ENCODE assay signal across 9 cellular contexts in genomic region chr2:235551965-235552364, GRCh38. TPM values are rescaled to one million over a fixed set of nuclear protein-coding genes. Genes with fewer than 3 reads are reported as not detected.
A peak's percentile ranks its signal among the peaks of the same experiment; 100 is the strongest.
DNase-seq lines count a peak whose midpoint lies in the region; ATAC-seq and TF ChIP-seq lines count a peak whose summit lies in the region.
"Had no signal": no experiment of that assay in that cellular context is flagged by ENCODE, and none has a peak within 500 bp of the region (broad histone marks: within the 10 kb centered on the region; RNA-seq: fewer than 3 reads in every experiment).

No MANE protein-coding gene starts in this region.

- H3K27me3 ChIP-seq in H9 (ENCODE audit: insufficient read depth, low read length) (no peaks in the 10 kb centered on the region), neural progenitor cell (no peaks in the 10 kb centered on the region)

- H4K20me1 ChIP-seq in H9 (ENCODE audit: control insufficient read depth, insufficient read depth, insufficient read length) (peaks cover 2% of the 10 kb centered on the region), neural progenitor cell (ENCODE audit: low read depth) (peaks cover 98% of the 10 kb centered on the region)

- no peaks in the 10 kb centered on the region for H3K23me2 ChIP-seq in H9 (ENCODE audit: insufficient read length, low read depth, low read length, poor library complexity, severe bottlenecking)

- no peak overlapping the region for H2BK12ac ChIP-seq in H9 (ENCODE audit: insufficient read length, low read depth, low read length)

- H2BK20ac ChIP-seq in H9 (ENCODE audit: low read depth, low read length, poor library complexity, severe bottlenecking) = no peak overlapping the region

- H4K5ac ChIP-seq in H9 (ENCODE audit: insufficient read length, low read depth, low read length) = no peak overlapping the region

- H3K79me2 ChIP-seq in H9 (ENCODE audit: insufficient read depth, low read length) = peaks cover 20% of the 10 kb centered on the region; the same call in 1 of the 2 replicates
- H3K79me2 ChIP-seq in neural progenitor cell (ENCODE audit: low read depth) = peaks cover 92% of the 10 kb centered on the region

- no peak overlapping the region for H3K56ac ChIP-seq in H9 (ENCODE audit: insufficient read length, low read depth, low read length)

- no peak overlapping the region for H3K4me2 ChIP-seq in H9 (ENCODE audit: insufficient read depth, insufficient read length, low read length)
- peak overlapping the region; percentile 16 for H3K4me2 ChIP-seq in neural progenitor cell

- no peak overlapping the region for H3K4ac ChIP-seq in H9 (ENCODE audit: low read depth, low read length)

- DNase-seq in AG08396 (ENCODE audit: low spot score) = peak; percentile 51
- DNase-seq in H9 = peak; percentile 82
- DNase-seq in RKO (ENCODE audit: low spot score) = peak; percentile 62
- DNase-seq in fibroblast of gingiva (ENCODE audit: low read depth) = peak; percentile 42
- DNase-seq in neural progenitor cell (ENCODE audit: low spot score) = peak; percentile 77
- DNase-seq in stimulated activated naive CD4-positive, alpha-beta T cell (lab: John Stamatoyannopoulos, UW) = no peak
- no peak for DNase-seq in amniotic stem cell (lab: John Stamatoyannopoulos, UW)

- H3K27ac ChIP-seq in H9 (ENCODE audit: insufficient read length, low read depth, low read length) = no peak overlapping the region
- H3K27ac ChIP-seq in neural progenitor cell = no peak overlapping the region

- H3K14ac ChIP-seq in H9 (ENCODE audit: insufficient read depth, low read length) = no peak overlapping the region

- WGBS in H9 (ENCODE audit: extremely low coverage, insufficient read length, low lambda C conversion rate) = no CpG with 5 or more reads among the region's 8 CpGs

- peaks cover 10% of the 10 kb centered on the region for H3K79me1 ChIP-seq in H9 (ENCODE audit: insufficient read depth, low read depth, low read length, poor library complexity, severe bottlenecking)

- no peaks in the 10 kb centered on the region for H3K27me3 Mint-ChIP-seq in H9 (ENCODE audit: low read depth)
- no peaks in the 10 kb centered on the region for H3K27me3 Mint-ChIP-seq in neural progenitor cell (ENCODE audit: insufficient read depth, low read depth)

- no peak overlapping the region for H3K18ac ChIP-seq in H9 (ENCODE audit: insufficient read length, low read depth, low read length)

- no peak overlapping the region for H4K91ac ChIP-seq in H9 (ENCODE audit: insufficient read length, low read depth, low read length)

- H3K27ac Mint-ChIP-seq in H9 = peak overlapping the region in 1 of 3 experiments; percentile 72; a peak in 3 of 7 replicates
- peak overlapping the region; percentile 17 for H3K27ac Mint-ChIP-seq in neural progenitor cell

- no peak for ATAC-seq in HG02610 (IDR thresholded peaks at IDR 0.05; ENCODE audit: unreplicated experiment)

- no peaks in the 10 kb centered on the region for H3F3A ChIP-seq in neural progenitor cell (ENCODE audit: low read depth)

- no peak overlapping the region for H4K8ac ChIP-seq in H9 (replicated peaks; ENCODE audit: insufficient read length, low read depth, low read length)

- H2AFZ ChIP-seq in H9 (ENCODE audit: low read length) (no peak overlapping the region), neural progenitor cell (replicated peaks) (no peak overlapping the region)

- H3K9me3 ChIP-seq in H9 (ENCODE audit: control insufficient read depth, low read depth, low read length) = no peaks in the 10 kb centered on the region
- no peaks in the 10 kb centered on the region for H3K9me3 ChIP-seq in neural progenitor cell (ENCODE audit: low read depth)
- H3K9me3 ChIP-seq: HAP-1 had no signal

- H3K9me3 Mint-ChIP-seq in H9 (no peaks in the 10 kb centered on the region), neural progenitor cell (peaks cover 5% of the 10 kb centered on the region)

- H3K4me3 Mint-ChIP-seq in H9 (no peak overlapping the region), neural progenitor cell (no peak overlapping the region)

- H3K36me3 Mint-ChIP-seq in H9 (ENCODE audit: insufficient read depth in 1 of 3, low read depth in 3 of 3) (no peaks in the 10 kb centered on the region; a peak in 1 of 7 replicates), neural progenitor cell (peaks cover 3% of the 10 kb centered on the region)

- H2BK5ac ChIP-seq in H9 (ENCODE audit: insufficient read length, low read length) = no peak overlapping the region

- TF ChIP-seq CTCF in H9 (conservative IDR thresholded peaks at IDR 0.05) (peak; percentile 74), neural progenitor cell (IDR thresholded peaks at IDR 0.05) (peak; percentile 60)

- H3K23ac ChIP-seq in H9 (ENCODE audit: insufficient read length, low read depth, low read length) = no peak overlapping the region

- no peak overlapping the region for H2BK15ac ChIP-seq in H9 (ENCODE audit: low read depth, low read length)

- peaks cover 29 to 44% of the 10 kb centered on the region in 2 experiments for H3K4me1 Mint-ChIP-seq in H9
- peaks cover 34% of the 10 kb centered on the region for H3K4me1 Mint-ChIP-seq in neural progenitor cell

- H3K9ac ChIP-seq in H9 (ENCODE audit: extremely low read depth, insufficient read length, low read length) = no peak overlapping the region
- H3K9ac ChIP-seq in neural progenitor cell = no peak overlapping the region

- H3K4me1 ChIP-seq in H9 (ENCODE audit: insufficient read depth, low read length) (no peaks in the 10 kb centered on the region; the same call in 1 of the 2 replicates), neural progenitor cell (peaks cover 14% of the 10 kb centered on the region)
- H3K4me1 ChIP-seq: HAP-1 had no signal

- H3K36me3 ChIP-seq in neural progenitor cell = no peaks in the 10 kb centered on the region
- H3K36me3 ChIP-seq: HAP-1 had no signal

- H2AK5ac ChIP-seq in H9 (ENCODE audit: insufficient read length, low read length) = no peak overlapping the region

- H2BK120ac ChIP-seq in H9 (ENCODE audit: low read depth, low read length, poor library complexity, severe bottlenecking) = no peak overlapping the region

- no peak overlapping the region for H3T11ph ChIP-seq in H9 (ENCODE audit: low read length)

- no peak overlapping the region for H3K4me3 ChIP-seq in neural progenitor cell
- H3K4me3 ChIP-seq: HAP-1 had no signal

RNA-seq across cellular contexts. Expression of gene AGAP1, which starts 58.1 kb away (rescaled TPM):
- 24.8 and 25.8 TPM in 2 replicates for total RNA-seq in H9 (2021)
- 20.4 and 26.9 TPM in 2 replicates for total RNA-seq in neural progenitor cell (ENCODE audit: low replicate concordance)

Comparison
In these comparisons a context has a peak if more than half of its experiments do, and no peak if none do; other contexts are left out.
1. DNase-seq: peak in AG08396 (single experiment), H9 (single experiment), RKO (single experiment), fibroblast of gingiva (single experiment) and neural progenitor cell (single experiment); none in stimulated activated naive CD4-positive, alpha-beta T cell (0 of 6) and amniotic stem cell (single experiment).